Comparison of ENCODE assay signal across 13 cellular contexts in the genomic region with DNA sequence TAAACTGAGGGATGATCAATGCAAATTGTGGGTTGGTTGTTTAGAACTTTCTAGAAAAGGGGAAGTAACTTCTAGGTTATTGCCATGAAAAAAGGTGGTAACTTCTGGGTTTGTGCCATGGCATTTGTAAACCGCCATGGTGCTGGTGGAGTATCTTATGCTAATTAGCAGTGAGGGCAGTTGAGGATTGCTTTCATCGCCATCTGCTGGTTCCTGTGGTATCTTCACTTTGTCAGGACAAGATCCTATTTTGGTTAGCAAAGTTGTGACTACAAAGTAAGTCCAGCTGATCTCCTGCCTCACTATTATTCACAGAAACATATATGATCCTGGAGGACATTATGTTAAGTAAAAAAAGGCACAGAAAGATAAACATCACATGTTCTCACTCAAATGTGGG.
A peak's percentile ranks its signal among the peaks of the same experiment; 100 is the strongest.
DNase-seq lines count a peak whose midpoint lies in the region; ATAC-seq and TF ChIP-seq lines count a peak whose summit lies in the region.
"Had no signal": no experiment of that assay in that cellular context is flagged by ENCODE, and none has a peak within 500 bp of the region (broad histone marks: within the 10 kb centered on the region; RNA-seq: fewer than 3 reads in every experiment).

No MANE protein-coding gene starts in this region.

- no peaks in the 10 kb centered on the region for H3K4me1 Mint-ChIP-seq in activated T-cell treated with anti-CD3 and anti-CD28 coated beads, Interleukin-2, amount 50 U/mL, for 24 hours (ENCODE audit: low read depth)
- H3K4me1 Mint-ChIP-seq: CD14-positive monocyte had no signal

- peaks cover 33% of the 10 kb centered on the region for H3K9me3 Mint-ChIP-seq in activated T-cell treated with anti-CD3 and anti-CD28 coated beads, Interleukin-2, amount 50 U/mL, for 24 hours

- H3K9me3 ChIP-seq in BE2C (peaks cover 4% of the 10 kb centered on the region; the same call in 1 of the 2 replicates), Peyer's patch (peaks cover 0 to 9% (median 0%) of the 10 kb centered on the region in 4 donors), GM23248 (ENCODE audit: low read depth) (no peaks in the 10 kb centered on the region)
- H3K9me3 ChIP-seq: neutrophil, right lobe of liver had no signal

- DNase-seq in BE2C (no peak), HT-29 (ENCODE audit: low spot score) (peak; percentile 37), Peyer's patch (peak in 1 of 3 donors; percentile 50), DMS153 (lab: John Stamatoyannopoulos, UW) (no peak), GM23248 (no peak)
- no peak for DNase-seq in activated T-cell treated with anti-CD3 and anti-CD28 coated beads, Interleukin-2, amount 50 U/mL, for 24 hours
- DNase-seq: midbrain, NCI-H1048, right lobe of liver had no signal

- H3K27ac ChIP-seq in Peyer's patch (no peak overlapping the region), GM23248 (no peak overlapping the region)
- H3K27ac ChIP-seq: neutrophil, right lobe of liver, SJSA1 had no signal

- no peaks in the 10 kb centered on the region for H3K36me3 ChIP-seq in BE2C
- no peaks in the 10 kb centered on the region for H3K36me3 ChIP-seq in Peyer's patch
- no peaks in the 10 kb centered on the region for H3K36me3 ChIP-seq in GM23248 (ENCODE audit: low read depth)
- H3K36me3 ChIP-seq: neutrophil, right lobe of liver, SJSA1 had no signal

- no peak overlapping the region for H3K9ac ChIP-seq in GM23248

- H3K4me2 ChIP-seq in GM23248 (ENCODE audit: unreplicated experiment) = no peak overlapping the region

- no peaks in the 10 kb centered on the region for H3K36me3 Mint-ChIP-seq in activated T-cell treated with anti-CD3 and anti-CD28 coated beads, Interleukin-2, amount 50 U/mL, for 24 hours (ENCODE audit: low read depth)
- H3K36me3 Mint-ChIP-seq: CD14-positive monocyte had no signal

- no peak overlapping the region for H2AFZ ChIP-seq in GM23248

- TF ChIP-seq POLR2A in Peyer's patch (IDR thresholded peaks at IDR 0.05) = no peak

- H3K4me1 ChIP-seq in BE2C (no peaks in the 10 kb centered on the region), Peyer's patch (no peaks in the 10 kb centered on the region), GM23248 (ENCODE audit: insufficient read depth) (no peaks in the 10 kb centered on the region)
- H3K4me1 ChIP-seq: right lobe of liver, SJSA1 had no signal

- H3K4me3 ChIP-seq in BE2C (ENCODE audit: low read depth, low read length) (no peak overlapping the region), Peyer's patch (no peak overlapping the region), GM23248 (no peak overlapping the region)
- H3K4me3 ChIP-seq: right lobe of liver, SJSA1 had no signal

- H3K27ac Mint-ChIP-seq in activated T-cell treated with anti-CD3 and anti-CD28 coated beads, Interleukin-2, amount 50 U/mL, for 24 hours = no peak overlapping the region
- H3K27ac Mint-ChIP-seq: CD14-positive monocyte had no signal

- peak; percentile 43 for ATAC-seq in esophagus mucosa
- ATAC-seq: right lobe of liver had no signal

- 38 to 48% methylated on average over 2 of the region's 2 CpGs for WGBS in GM23248 (ENCODE audit: low coverage in 1 of 2, low lambda C conversion rate in 2 of 2, missing lambda C conversion rate in 2 of 2), 2 experiments

- H3K27me3 ChIP-seq in BE2C (no peaks in the 10 kb centered on the region), Peyer's patch (no peaks in the 10 kb centered on the region), GM23248 (replicated peaks; ENCODE audit: insufficient read depth) (no peaks in the 10 kb centered on the region)
- H3K27me3 ChIP-seq: neutrophil, right lobe of liver, SJSA1 had no signal

- H3K27me3 Mint-ChIP-seq in activated T-cell treated with anti-CD3 and anti-CD28 coated beads, Interleukin-2, amount 50 U/mL, for 24 hours = no peaks in the 10 kb centered on the region

- TF ChIP-seq CTCF in BE2C (IDR thresholded peaks at IDR 0.05; ENCODE audit: low read depth, low read length) (0 out of 2 replicates have a peak, but pooled peaks have one; percentile 9), Peyer's patch (IDR thresholded peaks at IDR 0.05) (peak in 4 of 6 experiments; percentile 10 to 49 (median 44))

- H4K20me1 ChIP-seq in GM23248 (ENCODE audit: insufficient read depth) = no peaks in the 10 kb centered on the region

- in situ Hi-C loops in GM23248 (cut with MboI) = no loop called here

- H3K4me3 Mint-ChIP-seq in activated T-cell treated with anti-CD3 and anti-CD28 coated beads, Interleukin-2, amount 50 U/mL, for 24 hours = no peak overlapping the region
- H3K4me3 Mint-ChIP-seq: CD14-positive monocyte had no signal

- H3K9me2 ChIP-seq in GM23248 (ENCODE audit: insufficient read depth) = no peaks in the 10 kb centered on the region

- no peaks in the 10 kb centered on the region for H3F3A ChIP-seq in GM23248 (ENCODE audit: insufficient read depth)

- no peaks in the 10 kb centered on the region for H3K79me2 ChIP-seq in GM23248 (ENCODE audit: insufficient read depth)
